8 cellular contexts compared by ENCODE assay signal in the genomic region with DNA sequence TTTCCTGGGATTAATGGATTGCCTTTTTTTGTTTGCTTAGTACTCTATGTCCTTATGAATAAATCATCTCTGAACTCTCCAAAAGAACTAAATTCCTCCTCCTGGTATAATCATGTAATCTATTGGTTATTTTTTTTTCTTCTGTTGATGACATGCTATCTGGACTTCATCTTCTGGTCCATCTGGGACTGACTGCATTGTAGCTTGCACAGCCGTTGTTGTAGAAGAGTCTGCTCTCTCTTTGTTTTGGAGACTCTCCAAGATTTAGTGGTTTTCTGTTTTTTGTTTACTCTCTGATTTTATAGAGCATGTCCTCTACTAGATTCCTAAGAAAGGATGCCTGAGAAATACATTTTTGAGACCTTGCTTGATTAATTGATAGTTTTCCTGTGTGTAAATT. TPM values are rescaled to one million over a fixed set of nuclear protein-coding genes. Genes with fewer than 3 reads are reported as not detected.
A peak's percentile ranks its signal among the peaks of the same experiment; 100 is the strongest.
DNase-seq lines count a peak whose midpoint lies in the region; ATAC-seq and TF ChIP-seq lines count a peak whose summit lies in the region.

No MANE protein-coding gene starts in this region.

- H3K79me2 ChIP-seq in hepatocyte, result peaks cover 99% of the 10 kb centered on the region

- H3K27me3 Mint-ChIP-seq in stimulated activated naive CD8-positive, alpha-beta T cell treated with anti-CD3 and anti-CD28 coated beads, Interleukin-15, Interleukin-2, amounts not matched to agents 100 ng/mL and 50 ng/mL, for 24 hours, result no peaks in the 10 kb centered on the region
- H3K27me3 Mint-ChIP-seq in activated naive CD8-positive, alpha-beta T cell treated with anti-CD3 and anti-CD28 coated beads for 36 hours, result no peaks in the 10 kb centered on the region

- H3K4me1 Mint-ChIP-seq in stimulated activated naive CD8-positive, alpha-beta T cell treated with anti-CD3 and anti-CD28 coated beads, Interleukin-15, Interleukin-2, amounts not matched to agents 100 ng/mL and 50 ng/mL, for 24 hours (ENCODE audit: low read depth), result peaks cover 92% of the 10 kb centered on the region
- peaks cover 74% of the 10 kb centered on the region for H3K4me1 Mint-ChIP-seq in activated naive CD8-positive, alpha-beta T cell treated with anti-CD3 and anti-CD28 coated beads for 36 hours

- H3K4me3 ChIP-seq in hepatocyte, result no peak overlapping the region

- no peak for ATAC-seq in stimulated activated naive CD8-positive, alpha-beta T cell treated with anti-CD3 and anti-CD28 coated beads, Interleukin-15, Interleukin-2, amounts not matched to agents 100 U/mL and 50 U/mL, for 24 hours
- ATAC-seq in GM19351 (IDR thresholded peaks at IDR 0.05; ENCODE audit: unreplicated experiment), result no peak

- H3K27me3 ChIP-seq in hepatocyte, result no peaks in the 10 kb centered on the region

- H3K9me3 ChIP-seq in hepatocyte (ENCODE audit: low read depth), result no peaks in the 10 kb centered on the region

- H3K9me2 ChIP-seq in hepatocyte (replicated peaks; ENCODE audit: insufficient read depth), result no peaks in the 10 kb centered on the region

- H3K4me2 ChIP-seq in hepatocyte, result peak overlapping the region; percentile 12

- peaks cover 46% of the 10 kb centered on the region for H3K4me1 ChIP-seq in hepatocyte (ENCODE audit: insufficient read depth)

- peak overlapping the region; percentile 47 for H3K27ac Mint-ChIP-seq in stimulated activated naive CD8-positive, alpha-beta T cell treated with anti-CD3 and anti-CD28 coated beads, Interleukin-15, Interleukin-2, amounts not matched to agents 100 ng/mL and 50 ng/mL, for 24 hours
- H3K27ac Mint-ChIP-seq in activated naive CD8-positive, alpha-beta T cell treated with anti-CD3 and anti-CD28 coated beads for 36 hours, result peak overlapping the region; percentile 44

- H3K36me3 ChIP-seq in hepatocyte (replicated peaks; ENCODE audit: insufficient read depth, low read depth), result no peaks in the 10 kb centered on the region

- no peak overlapping the region for H2AFZ ChIP-seq in hepatocyte

- peak overlapping the region; percentile 31 for H3K27ac ChIP-seq in hepatocyte

- H3K4me3 Mint-ChIP-seq in stimulated activated naive CD8-positive, alpha-beta T cell treated with anti-CD3 and anti-CD28 coated beads, Interleukin-15, Interleukin-2, amounts not matched to agents 100 ng/mL and 50 ng/mL, for 24 hours, result no peak overlapping the region
- no peak overlapping the region for H3K4me3 Mint-ChIP-seq in activated naive CD8-positive, alpha-beta T cell treated with anti-CD3 and anti-CD28 coated beads for 36 hours

- peaks cover 83% of the 10 kb centered on the region for H4K20me1 ChIP-seq in hepatocyte (ENCODE audit: insufficient read depth, poor library complexity, severe bottlenecking)

- peaks cover 54% of the 10 kb centered on the region for H3K36me3 Mint-ChIP-seq in stimulated activated naive CD8-positive, alpha-beta T cell treated with anti-CD3 and anti-CD28 coated beads, Interleukin-15, Interleukin-2, amounts not matched to agents 100 ng/mL and 50 ng/mL, for 24 hours (ENCODE audit: low read depth)
- H3K36me3 Mint-ChIP-seq in activated naive CD8-positive, alpha-beta T cell treated with anti-CD3 and anti-CD28 coated beads for 36 hours, result peaks cover 8% of the 10 kb centered on the region

- DNase-seq in stimulated activated naive CD8-positive, alpha-beta T cell treated with anti-CD3 and anti-CD28 coated beads, Interleukin-15, Interleukin-2, amounts not matched to agents 100 U/mL and 50 U/mL, for 24 hours, result no peak
- DNase-seq in activated naive CD8-positive, alpha-beta T cell treated with anti-CD3 and anti-CD28 coated beads for 36 hours, result no peak
- DNase-seq in hepatocyte (ENCODE audit: low spot score) (no peak), NOMO-1 treated with DMSO at 0.1 percent for 48 hours (lab: John Stamatoyannopoulos, UW; ENCODE audit: unreplicated experiment) (no peak), COLO829 (ENCODE audit: low spot score) (no peak)
- no peak for DNase-seq in activated CD4-positive, alpha-beta T cell treated with anti-CD3 and anti-CD28 coated beads, Interleukin-2, amount 50 U/mL, for 4 hours

- no peaks in the 10 kb centered on the region for H3K9me3 Mint-ChIP-seq in stimulated activated naive CD8-positive, alpha-beta T cell treated with anti-CD3 and anti-CD28 coated beads, Interleukin-15, Interleukin-2, amounts not matched to agents 100 ng/mL and 50 ng/mL, for 24 hours
- H3K9me3 Mint-ChIP-seq in activated naive CD8-positive, alpha-beta T cell treated with anti-CD3 and anti-CD28 coated beads for 36 hours, result no peaks in the 10 kb centered on the region

- no peak for TF ChIP-seq CTCF in hepatocyte (IDR thresholded peaks at IDR 0.05; ENCODE audit: poor library complexity)

- 35% methylated on average over 1 of the region's 1 CpG for WGBS in hepatocyte (ENCODE audit: low lambda C conversion rate, missing lambda C conversion rate)

RNA-seq across cellular contexts. Expression of a gene that starts 19.1 kb away (rescaled TPM):
- total RNA-seq in activated naive CD8-positive, alpha-beta T cell treated with anti-CD3 and anti-CD28 coated beads for 36 hours, result 10 to 100 TPM; 68.2 to 69.4 TPM
- 46.6 and 54.0 TPM in 2 replicates for total RNA-seq in hepatocyte
- polyA plus RNA-seq in hepatocyte, result 20.4 and 22.7 TPM in 2 replicates

RNA-seq across cellular contexts. Expression of a gene that starts 50.3 kb away (rescaled TPM):
- 1 to 10 TPM; 1.5 to 2.1 TPM for total RNA-seq in activated naive CD8-positive, alpha-beta T cell treated with anti-CD3 and anti-CD28 coated beads for 36 hours
- total RNA-seq in hepatocyte, result 1.7 and 3.6 TPM in 2 replicates
- polyA plus RNA-seq in hepatocyte, result 1.6 and 2.8 TPM in 2 replicates
